17 cellular contexts compared by ENCODE assay signal in genomic region chr7:44470080-44470479, GRCh38. TPM values are rescaled to one million over a fixed set of nuclear protein-coding genes. Genes with fewer than 3 reads are reported as not detected.
DNase-seq lines count a peak whose midpoint lies in the region; ATAC-seq and TF ChIP-seq lines count a peak whose summit lies in the region.
"Had no signal": no experiment of that assay in that cellular context is flagged by ENCODE, and none has a peak within 500 bp of the region (broad histone marks: within the 10 kb centered on the region; RNA-seq: fewer than 3 reads in every experiment).

No MANE protein-coding gene starts in this region.

- H3K27me3 ChIP-seq in RWPE2 (ENCODE audit: insufficient read depth, poor library complexity, severe bottlenecking) (no peaks in the 10 kb centered on the region), body of pancreas (no peaks in the 10 kb centered on the region)
- H3K27me3 ChIP-seq: sigmoid colon, stomach had no signal

- peak overlapping the region; percentile 30 for H3K27ac Mint-ChIP-seq in chondrocyte (ENCODE audit: unreplicated experiment)

- H3K27ac ChIP-seq in RWPE2 (ENCODE audit: poor library complexity, severe bottlenecking) (peak overlapping the region; percentile 4), body of pancreas (no peak overlapping the region)
- H3K27ac ChIP-seq: sigmoid colon, stomach had no signal

- no peak overlapping the region for H3K4me3 Mint-ChIP-seq in chondrocyte (ENCODE audit: unreplicated experiment)
- H3K4me3 Mint-ChIP-seq: effector memory CD8-positive, alpha-beta T cell had no signal

- ATAC-seq in RWPE2 (ENCODE audit: low read depth) (no peak), left lobe of liver (no peak), HG02798 (IDR thresholded peaks at IDR 0.05; ENCODE audit: poor library complexity, unreplicated experiment) (no peak), body of pancreas (no peak)
- ATAC-seq: activated naive CD4-positive, alpha-beta T cell treated with anti-CD3 and anti-CD28 coated beads, Interleukin-2, amount 50 U/mL, for 72 hours; effector memory CD8-positive, alpha-beta T cell; mucosa of descending colon had no signal

- peaks cover 70% of the 10 kb centered on the region for H3K36me3 ChIP-seq in RWPE2 (ENCODE audit: low read depth)
- H3K36me3 ChIP-seq in body of pancreas (replicated peaks in 1 of 2; ENCODE audit: insufficient read depth in 1 of 2, low read depth in 2 of 2): no peaks in the 10 kb centered on the region

- peak; percentile 31 for DNase-seq in EH (ENCODE audit: low read depth)
- no peak for DNase-seq in RWPE2 (ENCODE audit: low spot score)
- no peak for DNase-seq in chondrocyte (ENCODE audit: low spot score)
- DNase-seq in myocyte (ENCODE audit: low read depth): peak; percentile 81
- DNase-seq in left lobe of liver (ENCODE audit: low spot score): no peak
- no peak for DNase-seq in AG08396 (ENCODE audit: low spot score)
- DNase-seq in body of pancreas: no peak
- DNase-seq: activated CD4-positive, alpha-beta T cell treated with anti-CD3 and anti-CD28 coated beads, Interleukin-2, amount 50 U/mL, for 48 hours; activated T-cell treated with anti-CD3 and anti-CD28 coated beads, Interleukin-2, amount 50 U/mL, for 1 hour; effector memory CD8-positive, alpha-beta T cell; mucosa of descending colon; NCI-H1436 treated with DMSO at 0.1 percent for 48 hours; sigmoid colon; stimulated activated CD4-positive, alpha-beta T cell treated with anti-CD3 and anti-CD28 coated beads, Interleukin-2, amount 100 ng/mL, for 24 hours; stomach had no signal

- no peaks in the 10 kb centered on the region for H3K9me3 ChIP-seq in RWPE2 (ENCODE audit: severe bottlenecking)
- no peaks in the 10 kb centered on the region for H3K9me3 ChIP-seq in body of pancreas
- H3K9me3 ChIP-seq: mucosa of descending colon, sigmoid colon, stomach had no signal

- H3K9me3 Mint-ChIP-seq in chondrocyte (ENCODE audit: low read depth): no peaks in the 10 kb centered on the region
- H3K9me3 Mint-ChIP-seq: activated naive CD4-positive, alpha-beta T cell treated with anti-CD3 and anti-CD28 coated beads, Interleukin-2, amount 50 U/mL, for 72 hours; effector memory CD8-positive, alpha-beta T cell had no signal

- intact Hi-C loops in body of pancreas (cut with DNase I): loop anchor here (10.0 kb wide), 1 partner anchor 225 kb away; no protein-coding TSS in a partner anchor

- 95 to 97% methylated on average over 3 of the region's 3 CpGs for WGBS in body of pancreas, 2 donors

- H3K4me1 Mint-ChIP-seq in chondrocyte (ENCODE audit: low read depth): peaks cover 65% of the 10 kb centered on the region

- H3K4me1 ChIP-seq in RWPE2 (ENCODE audit: insufficient read depth, poor library complexity, severe bottlenecking): peaks cover 25% of the 10 kb centered on the region
- H3K4me1 ChIP-seq in body of pancreas: peaks cover 24% of the 10 kb centered on the region

- peaks cover 11% of the 10 kb centered on the region for H3K36me3 Mint-ChIP-seq in chondrocyte (ENCODE audit: low read depth)

- TF ChIP-seq CTCF in RWPE2 (IDR thresholded peaks at IDR 0.05; ENCODE audit: poor library complexity, severe bottlenecking): no peak
- no peak for TF ChIP-seq CTCF in chondrocyte (IDR thresholded peaks at IDR 0.05)
- no peak for TF ChIP-seq CTCF in body of pancreas (IDR thresholded peaks at IDR 0.05)

- no peak overlapping the region for H3K4me3 ChIP-seq in RWPE2 (ENCODE audit: severe bottlenecking)
- no peak overlapping the region for H3K4me3 ChIP-seq in body of pancreas
- H3K4me3 ChIP-seq: mucosa of descending colon, sigmoid colon, stomach had no signal

- H3K27me3 Mint-ChIP-seq in chondrocyte (ENCODE audit: low read depth): no peaks in the 10 kb centered on the region
- H3K27me3 Mint-ChIP-seq: effector memory CD8-positive, alpha-beta T cell had no signal

- TF ChIP-seq POLR2A in body of pancreas (IDR thresholded peaks at IDR 0.05): no peak

RNA-seq across cellular contexts. Expression of gene NUDCD3, which starts 20.4 kb away (rescaled TPM):
- total RNA-seq in chondrocyte (99.5 to 105 TPM (median 105 TPM) in 3 replicates), myocyte (84.3 and 101 TPM in 2 replicates), left lobe of liver (47.1 TPM), body of pancreas (10 to 100 TPM; 20.4 to 20.8 TPM)
- 142 TPM for polyA plus RNA-seq in myocyte (2012)

Comparison
In these comparisons a context has a peak if more than half of its experiments do, and no peak if none do; other contexts are left out.
1. DNase-seq: peak in EH (single experiment) and myocyte (single experiment); none in RWPE2 (single experiment), chondrocyte (single experiment), left lobe of liver (single experiment), AG08396 (single experiment) and body of pancreas (0 of 4).